ENCODE assay signal across 9 cellular contexts in genomic region chr20:23419657-23419994, GRCh38. TPM values are rescaled to one million over a fixed set of nuclear protein-coding genes. Genes with fewer than 3 reads are reported as not detected.
A peak's percentile ranks its signal among the peaks of the same experiment; 100 is the strongest.
DNase-seq lines count a peak whose midpoint lies in the region; ATAC-seq, FAIRE-seq and TF ChIP-seq lines count a peak whose summit lies in the region.
"Had no signal": no experiment of that assay in that cellular context is flagged by ENCODE, and none has a peak within 500 bp of the region (broad histone marks: within the 10 kb centered on the region; RNA-seq: fewer than 3 reads in every experiment).

No MANE protein-coding gene starts in this region.

- H3K36me3 ChIP-seq in GM12878 (ENCODE audit: control insufficient read depth in 2 of 2, insufficient read depth in 2 of 2, low read length in 1 of 2) = no peaks in the 10 kb centered on the region
- no peaks in the 10 kb centered on the region for H3K36me3 ChIP-seq in upper lobe of right lung

- H3K27ac Mint-ChIP-seq in activated naive CD4-positive, alpha-beta T cell treated with anti-CD3 and anti-CD28 coated beads, Interleukin-2, amount 10 ng/mL, durations not matched to agents 7 days and 5 days = peak overlapping the region; percentile 93
- H3K27ac Mint-ChIP-seq in memory B cell = peak overlapping the region; percentile 41

- H3K27me3 Mint-ChIP-seq in activated naive CD4-positive, alpha-beta T cell treated with anti-CD3 and anti-CD28 coated beads, Interleukin-2, amount 10 ng/mL, durations not matched to agents 7 days and 5 days = peaks cover 13% of the 10 kb centered on the region
- H3K27me3 Mint-ChIP-seq in memory B cell = peaks cover 4% of the 10 kb centered on the region

- H3K27me3 ChIP-seq in GM12878 (replicated peaks in 1 of 2; ENCODE audit: control insufficient read depth in 2 of 2, insufficient read depth in 2 of 2, low read length in 1 of 2) (no peaks in the 10 kb centered on the region), upper lobe of right lung (no peaks in the 10 kb centered on the region)

- H3K4me2 ChIP-seq in GM12878 (ENCODE audit: control insufficient read depth, insufficient read depth) = peak overlapping the region; percentile 90

- peak overlapping the region; percentile 91 for H3K4me3 ChIP-seq in GM12878
- peak overlapping the region; percentile 90 for H3K4me3 ChIP-seq in upper lobe of right lung

- POLR2A ChIA-PET in GM12878 (lab: Charles Lee) = interaction anchor here (0.6 to 5.3 kb wide), 8 partner anchors 8 to 516 kb away, joined by 3 to 36 read pairs (median 4); partner anchors contain the start of gene NXT1

- peaks cover 48% of the 10 kb centered on the region for H3K79me2 ChIP-seq in GM12878 (ENCODE audit: control insufficient read depth, insufficient read depth, low read length)

- peaks cover 5% of the 10 kb centered on the region for H3K36me3 Mint-ChIP-seq in activated naive CD4-positive, alpha-beta T cell treated with anti-CD3 and anti-CD28 coated beads, Interleukin-2, amount 10 ng/mL, durations not matched to agents 7 days and 5 days
- no peaks in the 10 kb centered on the region for H3K36me3 Mint-ChIP-seq in memory B cell

- no peak for TF ChIP-seq RAD21 in GM12878 (IDR thresholded peaks at IDR 0.05; ENCODE audit: insufficient read depth, low read depth, low read length)

- in situ Hi-C loops in GM12878 (cut with MboI) = loop anchor here (10.0 kb wide), 1 partner anchor 55 kb away; no protein-coding TSS in a partner anchor

- H3K4me1 Mint-ChIP-seq in activated naive CD4-positive, alpha-beta T cell treated with anti-CD3 and anti-CD28 coated beads, Interleukin-2, amount 10 ng/mL, durations not matched to agents 7 days and 5 days = peaks cover 58% of the 10 kb centered on the region
- peaks cover 8% of the 10 kb centered on the region for H3K4me1 Mint-ChIP-seq in memory B cell

- TF ChIP-seq EP300 in GM12878 (IDR thresholded peaks at IDR 0.05; ENCODE audit: borderline replicate concordance in 1 of 2, control insufficient read depth in 1 of 2, low read depth in 2 of 2, low read length in 2 of 2) = no peak

- no peak for DNase-seq in activated naive CD4-positive, alpha-beta T cell treated with anti-CD3 and anti-CD28 coated beads, Interleukin-2, amount 10 ng/mL, durations not matched to agents 7 days and 5 days
- no peak for DNase-seq in activated naive CD4-positive, alpha-beta T cell treated with anti-CD3 and anti-CD28 coated beads, Interleukin-2, amount 50 U/mL, for 16 hours
- DNase-seq in GM12878 (ENCODE audit: low read depth, low spot score) (no peak), memory B cell (ENCODE audit: low spot score in 2 of 2) (no peak), upper lobe of right lung (no peak), OCI-M1 (lab: John Stamatoyannopoulos, UW) (no peak), DMS53 treated with DMSO at 0.1 percent for 48 hours (lab: John Stamatoyannopoulos, UW; ENCODE audit: unreplicated experiment) (no peak)

- no TSS peak for BruUV-seq in GM12878 (replicated peaks; lab: Mats Ljungman, UMichigan)

- no peak for TF ChIP-seq CTCF in GM12878 (IDR thresholded peaks at IDR 0.05 in 2 of 3, conservative IDR thresholded peaks at IDR 0.05 in 1 of 3; ENCODE audit: control insufficient read depth in 2 of 3, extremely low read depth in 1 of 3, insufficient read depth in 1 of 3, low read depth in 3 of 3, low read length in 3 of 3)
- no peak for TF ChIP-seq CTCF in upper lobe of right lung (IDR thresholded peaks at IDR 0.05)

- CTCF ChIA-PET in activated naive CD4-positive, alpha-beta T cell treated with anti-CD3 and anti-CD28 coated beads, Interleukin-2, amount 10 ng/mL, durations not matched to agents 7 days and 5 days (lab: Charles Lee) = interaction anchor here (0.9 to 1.7 kb wide), 2 partner anchors 19 to 70 kb away, joined by 4 to 5 read pairs; no protein-coding TSS in a partner anchor
- CTCF ChIA-PET in GM12878 (lab: Yijun Ruan, JAX) = interaction anchor here (0.7 to 9.4 kb wide), 6 partner anchors 9 to 174 kb away, joined by 3 to 56 read pairs (median 5); partner anchors contain the start of gene NXT1

- H3K4me1 ChIP-seq in GM12878 (ENCODE audit: control insufficient read depth, insufficient read depth, low read length) (peaks cover 11% of the 10 kb centered on the region), upper lobe of right lung (peaks cover 19% of the 10 kb centered on the region)

- ATAC-seq in GM12878 (no peak), memory B cell (ENCODE audit: low read depth) (no peak), upper lobe of right lung (no peak), HG03469 (IDR thresholded peaks at IDR 0.05; ENCODE audit: unreplicated experiment) (no peak)

- no peak for TF ChIP-seq POLR2A in GM12878 (IDR thresholded peaks at IDR 0.05; ENCODE audit: low read depth, low read length)

- FAIRE-seq in GM12878 (lab: Jason Lieb, UNC) = no peak

- peak overlapping the region; percentile 74 for H2AFZ ChIP-seq in GM12878 (ENCODE audit: control insufficient read depth, low read depth, low read length)

- RAD21 ChIA-PET in GM12878 (lab: Charles Lee; ENCODE audit: unreplicated experiment) = interaction anchor here (1.6 to 2.7 kb wide), 3 partner anchors 13 to 70 kb away, joined by 9 to 14 read pairs (median 9); partner anchors contain the start of gene NXT1

- SMC1A ChIA-PET in GM12878 (lab: Charles Lee; ENCODE audit: uncharacterized antibody, unreplicated experiment) = interaction anchor here (0.8 to 2.2 kb wide), 9 partner anchors 10 to 70 kb away, joined by 3 to 10 read pairs (median 4); partner anchors contain the start of gene NXT1

- no peaks in the 10 kb centered on the region for H3K9me3 ChIP-seq in GM12878 (replicated peaks; ENCODE audit: control insufficient read depth, insufficient read depth, low read length)
- H3K9me3 ChIP-seq in upper lobe of right lung = no peaks in the 10 kb centered on the region

- H3K9me3 Mint-ChIP-seq in activated naive CD4-positive, alpha-beta T cell treated with anti-CD3 and anti-CD28 coated beads, Interleukin-2, amount 10 ng/mL, durations not matched to agents 7 days and 5 days = no peaks in the 10 kb centered on the region
- H3K9me3 Mint-ChIP-seq in memory B cell = no peaks in the 10 kb centered on the region

- peak overlapping the region; percentile 84 for H3K4me3 Mint-ChIP-seq in activated naive CD4-positive, alpha-beta T cell treated with anti-CD3 and anti-CD28 coated beads, Interleukin-2, amount 10 ng/mL, durations not matched to agents 7 days and 5 days
- peak overlapping the region; percentile 93 for H3K4me3 Mint-ChIP-seq in memory B cell

- 64% methylated on average over 5 of the region's 5 CpGs for WGBS in GM12878 (ENCODE audit: insufficient coverage, insufficient replicate concordance, low lambda C conversion rate, missing lambda C conversion rate)

- no peaks in the 10 kb centered on the region for H4K20me1 ChIP-seq in GM12878 (ENCODE audit: control insufficient read depth, insufficient read depth)

- peak overlapping the region; percentile 86; the same call in 1 of the 2 replicates for H3K27ac ChIP-seq in GM12878 (ENCODE audit: control insufficient read depth, insufficient read depth)
- peak overlapping the region; percentile 90 for H3K27ac ChIP-seq in upper lobe of right lung

- intact Hi-C loops in GM12878 (cut with micrococcal nuclease; ENCODE audit: unreplicated experiment) = no loop called here
- intact Hi-C loops in upper lobe of right lung (cut with DNase I) = no loop called here

- peak overlapping the region; percentile 75 for H3K9ac ChIP-seq in GM12878 (ENCODE audit: control insufficient read depth, insufficient read depth, low read length)

RNA-seq across cellular contexts. Expression of gene NAPB, which starts 1.7 kb away (rescaled TPM):
- 84.8 and 86.2 TPM in 2 replicates for total RNA-seq in GM12878 (2013; cell fraction: nucleolus; rRNA removed)
- total RNA-seq in GM12878 (2014; rRNA removed) (7.2 and 8.8 TPM in 2 replicates), GM12878 (2014; rRNA removed; fragmentation: Illumina TruSeq; extraction: Trizol) (7.1 and 8.6 TPM in 2 replicates), GM12878 (2021) (6.6 and 8.5 TPM in 2 replicates), upper lobe of right lung (10.8 TPM)
- 5.3 TPM for polyA plus RNA-seq in GM12878 (2011; ENCODE audit: low read depth)
- polyA plus RNA-seq in GM12878 (2011; rRNA removed) (15.9 and 23.1 TPM in 2 replicates), GM12878 (2014; fragmentation: Illumina TruSeq; extraction: Trizol) (8.0 and 10.8 TPM in 2 replicates), GM12878 (2014; fragmentation: Nextera tagmentation; extraction: Ambion mirVana) (1 to 10 TPM; 2.1 to 2.3 TPM), GM12878 (2014; rRNA removed) (9.2 and 10.2 TPM in 2 replicates), GM12878 (2016; fragmentation: Nextera tagmentation; extraction: Ambion mirVana) (1 to 10 TPM; 6.0 to 7.2 TPM)
- 4.6 and 4.8 TPM in 2 replicates for polyA plus RNA-seq in GM12878 (2011; cell fraction: cytosol; rRNA removed)
- polyA plus RNA-seq in GM12878 (2011; cell fraction: nucleus; rRNA removed) = 26.9 and 33.7 TPM in 2 replicates
- 7.8 and 9.9 TPM in 2 replicates for polyA plus RNA-seq in GM12878 (2012)
- polyA minus RNA-seq in GM12878 (2011; rRNA and poly(A)+ RNA removed) = 7.1 and 12.4 TPM in 2 replicates
- polyA minus RNA-seq in GM12878 (2011; cell fraction: cytosol; rRNA and poly(A)+ RNA removed) = 3.9 and 4.6 TPM in 2 replicates
- 14.0 and 16.9 TPM in 2 replicates for polyA minus RNA-seq in GM12878 (2011; cell fraction: nucleus; rRNA and poly(A)+ RNA removed)

RNA-seq across cellular contexts. Expression of gene CSTL1, which starts 19.9 kb away (rescaled TPM):
- not detected in 2 replicates for total RNA-seq in GM12878 (2013; cell fraction: nucleolus; rRNA removed)
- total RNA-seq in GM12878 (2014; rRNA removed) (not detected in 2 replicates), GM12878 (2014; rRNA removed; fragmentation: Illumina TruSeq; extraction: Trizol) (not detected in 2 replicates), GM12878 (2021) (not detected in 2 replicates), upper lobe of right lung (not detected)
- not detected for polyA plus RNA-seq in GM12878 (2011; ENCODE audit: low read depth)
- polyA plus RNA-seq in GM12878 (2011; rRNA removed) (not detected in 2 replicates), GM12878 (2014; fragmentation: Illumina TruSeq; extraction: Trizol) (not detected in 2 replicates), GM12878 (2014; fragmentation: Nextera tagmentation; extraction: Ambion mirVana) (not detected), GM12878 (2014; rRNA removed) (not detected in 2 replicates), GM12878 (2016; fragmentation: Nextera tagmentation; extraction: Ambion mirVana) (not detected)
- not detected in 2 replicates for polyA plus RNA-seq in GM12878 (2011; cell fraction: cytosol; rRNA removed)
- not detected in 2 replicates for polyA plus RNA-seq in GM12878 (2011; cell fraction: nucleus; rRNA removed)
- polyA plus RNA-seq in GM12878 (2012) = not detected in 2 replicates
- polyA minus RNA-seq in GM12878 (2011; rRNA and poly(A)+ RNA removed) = not detected in 2 replicates
- polyA minus RNA-seq in GM12878 (2011; cell fraction: cytosol; rRNA and poly(A)+ RNA removed) = not detected in 2 replicates
- polyA minus RNA-seq in GM12878 (2011; cell fraction: nucleus; rRNA and poly(A)+ RNA removed) = not detected in 2 replicates
- total RNA-seq: renal cortical epithelial cell had no signal

RNA-seq across cellular contexts. Expression of gene CST11, which starts 33.0 kb away (rescaled TPM):
- not detected in 2 replicates for total RNA-seq in GM12878 (2013; cell fraction: nucleolus; rRNA removed)
- total RNA-seq in GM12878 (2014; rRNA removed) (not detected in 2 replicates), GM12878 (2014; rRNA removed; fragmentation: Illumina TruSeq; extraction: Trizol) (not detected in 2 replicates), GM12878 (2021) (not detected in 2 replicates), upper lobe of right lung (not detected)
- not detected for polyA plus RNA-seq in GM12878 (2011; ENCODE audit: low read depth)
- polyA plus RNA-seq in GM12878 (2011; rRNA removed) (0.33 and 0.35 TPM in 2 replicates), GM12878 (2014; fragmentation: Illumina TruSeq; extraction: Trizol) (not detected in 2 replicates), GM12878 (2014; fragmentation: Nextera tagmentation; extraction: Ambion mirVana) (not detected), GM12878 (2014; rRNA removed) (not detected in 2 replicates), GM12878 (2016; fragmentation: Nextera tagmentation; extraction: Ambion mirVana) (not detected)
- 0.27 and 0.39 TPM in 2 replicates for polyA plus RNA-seq in GM12878 (2011; cell fraction: cytosol; rRNA removed)
- not detected in 2 replicates for polyA plus RNA-seq in GM12878 (2011; cell fraction: nucleus; rRNA removed)
- polyA plus RNA-seq in GM12878 (2012) = not detected in 2 replicates
- not detected in 2 replicates for polyA minus RNA-seq in GM12878 (2011; rRNA and poly(A)+ RNA removed)
- not detected in 2 replicates for polyA minus RNA-seq in GM12878 (2011; cell fraction: cytosol; rRNA and poly(A)+ RNA removed)
- polyA minus RNA-seq in GM12878 (2011; cell fraction: nucleus; rRNA and poly(A)+ RNA removed) = not detected in 2 replicates
- total RNA-seq: renal cortical epithelial cell had no signal

RNA-seq across cellular contexts. Expression of gene GZF1, which starts 57.6 kb away (rescaled TPM):
- total RNA-seq in GM12878 (2013; cell fraction: nucleolus; rRNA removed) = 11.1 and 12.9 TPM in 2 replicates
- total RNA-seq in GM12878 (2014; rRNA removed) (8.7 and 14.0 TPM in 2 replicates), GM12878 (2014; rRNA removed; fragmentation: Illumina TruSeq; extraction: Trizol) (7.8 and 9.9 TPM in 2 replicates), GM12878 (2021) (9.5 and 10.7 TPM in 2 replicates), upper lobe of right lung (12.5 TPM)
- 3.4 TPM for polyA plus RNA-seq in GM12878 (2011; ENCODE audit: low read depth)
- polyA plus RNA-seq in GM12878 (2011; rRNA removed) (11.7 and 19.5 TPM in 2 replicates), GM12878 (2014; fragmentation: Illumina TruSeq; extraction: Trizol) (6.2 and 13.5 TPM in 2 replicates), GM12878 (2014; fragmentation: Nextera tagmentation; extraction: Ambion mirVana) (1 to 10 TPM; 2.2 to 2.4 TPM), GM12878 (2014; rRNA removed) (9.5 and 12.4 TPM in 2 replicates), GM12878 (2016; fragmentation: Nextera tagmentation; extraction: Ambion mirVana) (1 to 10 TPM; 6.9 to 7.1 TPM)
- 15.6 and 26.4 TPM in 2 replicates for polyA plus RNA-seq in GM12878 (2011; cell fraction: cytosol; rRNA removed)
- polyA plus RNA-seq in GM12878 (2011; cell fraction: nucleus; rRNA removed) = 37.0 and 40.5 TPM in 2 replicates
- polyA plus RNA-seq in GM12878 (2012) = 6.3 and 7.3 TPM in 2 replicates
- polyA minus RNA-seq in GM12878 (2011; rRNA and poly(A)+ RNA removed) = 38.7 and 58.2 TPM in 2 replicates
- polyA minus RNA-seq in GM12878 (2011; cell fraction: cytosol; rRNA and poly(A)+ RNA removed) = 14.8 TPM in 2 replicates
- 31.4 and 51.2 TPM in 2 replicates for polyA minus RNA-seq in GM12878 (2011; cell fraction: nucleus; rRNA and poly(A)+ RNA removed)
